Comparison of ENCODE assay signal across 8 cellular contexts in genomic region chr14:24213866-24214652, GRCh38. TPM values are rescaled to one million over a fixed set of nuclear protein-coding genes. Genes with fewer than 3 reads are reported as not detected.
DNase-seq lines count a peak whose midpoint lies in the region; ATAC-seq and TF ChIP-seq lines count a peak whose summit lies in the region.

No MANE protein-coding gene starts in this region.

- H3K4me3 ChIP-seq in H7 (ENCODE audit: insufficient read depth, low read depth, low read length): peak overlapping the region; percentile 37
- peak overlapping the region; percentile 85 for H3K4me3 ChIP-seq in WI38 (ENCODE audit: low read depth, low read length)
- peak overlapping the region; percentile 65 to 82 for H3K4me3 ChIP-seq in foreskin fibroblast (ENCODE audit: low read depth in 1 of 2, low read length in 2 of 2)
- peak overlapping the region; percentile 71 for H3K4me3 ChIP-seq in skeletal muscle cell (ENCODE audit: low read depth, low read length)

- H3K27me3 ChIP-seq in H7 (ENCODE audit: control insufficient read depth, insufficient read depth, low read length): no peaks in the 10 kb centered on the region

- TF ChIP-seq CTCF in WI38 (IDR thresholded peaks at IDR 0.05; ENCODE audit: low read depth, low read length) (no peak), foreskin fibroblast (IDR thresholded peaks at IDR 0.05; ENCODE audit: low read depth, low read length) (no peak)

- ATAC-seq in HG03354 (IDR thresholded peaks at IDR 0.05; ENCODE audit: poor library complexity, severe bottlenecking, unreplicated experiment) (no peak), GM18867 (IDR thresholded peaks at IDR 0.05; ENCODE audit: unreplicated experiment) (no peak)

- peaks cover 15% of the 10 kb centered on the region for H3K36me3 ChIP-seq in H7 (replicated peaks; ENCODE audit: control insufficient read depth, insufficient read depth, low read length)

- DNase-seq in H7 (no peak), foreskin fibroblast (no peak), skeletal muscle cell (ENCODE audit: low read depth) (no peak), kidney tubule cell (ENCODE audit: low spot score) (no peak), SW480 (ENCODE audit: low spot score) (no peak)

RNA-seq across cellular contexts. Expression of gene CHMP4A, which starts 0.8 kb away (rescaled TPM):
- total RNA-seq in H7 (2014; rRNA removed; shearing (Covaris generic)): 17.6 and 20.8 TPM in 2 replicates

RNA-seq across cellular contexts. Expression of gene MDP1, which starts 1.8 kb away (rescaled TPM):
- 18.6 and 23.6 TPM in 2 replicates for total RNA-seq in H7 (2014; rRNA removed; shearing (Covaris generic))

RNA-seq across cellular contexts. Expression of gene TSSK4, which starts 8.6 kb away (rescaled TPM):
- total RNA-seq in H7 (2014; rRNA removed; shearing (Covaris generic)): not detected in 2 replicates

RNA-seq across cellular contexts. Expression of gene NEDD8, which starts 18.1 kb away (rescaled TPM):
- 195 and 203 TPM in 2 replicates for total RNA-seq in H7 (2014; rRNA removed; shearing (Covaris generic))

RNA-seq across cellular contexts. Expression of gene GMPR2, which starts 18.7 kb away (rescaled TPM):
- total RNA-seq in H7 (2014; rRNA removed; shearing (Covaris generic)): 81.6 and 104 TPM in 2 replicates
